ENCODE assay signal across 10 cellular contexts in the genomic region with DNA sequence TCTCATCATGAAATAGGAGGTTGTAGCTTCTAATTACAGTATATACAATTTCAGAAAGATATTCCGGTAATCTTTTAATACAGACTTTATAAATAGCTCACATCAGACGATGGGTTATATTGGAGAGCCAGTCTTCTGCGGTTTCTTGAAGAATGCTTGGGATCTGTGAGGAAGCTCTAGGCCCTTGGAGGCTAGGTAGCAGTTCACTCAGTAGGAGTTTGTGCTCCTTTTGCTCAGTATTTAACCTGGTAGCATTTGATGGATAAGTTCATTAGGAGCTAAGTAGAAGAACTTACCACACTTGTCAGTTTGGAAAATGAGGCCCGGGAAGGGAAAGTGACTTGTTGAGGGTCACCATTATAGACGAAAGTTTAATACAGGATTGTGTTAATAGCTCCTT. TPM values are rescaled to one million over a fixed set of nuclear protein-coding genes. Genes with fewer than 3 reads are reported as not detected.
DNase-seq lines count a peak whose midpoint lies in the region; ATAC-seq and TF ChIP-seq lines count a peak whose summit lies in the region.
"Had no signal": no experiment of that assay in that cellular context is flagged by ENCODE, and none has a peak within 500 bp of the region (broad histone marks: within the 10 kb centered on the region; RNA-seq: fewer than 3 reads in every experiment).

No MANE protein-coding gene starts in this region.

- no peaks in the 10 kb centered on the region for H3K9me3 Mint-ChIP-seq in activated T-cell treated with anti-CD3 and anti-CD28 coated beads, Interleukin-2, amount 50 U/mL, for 4 hours
- H3K9me3 Mint-ChIP-seq: activated naive CD4-positive, alpha-beta T cell treated with anti-CD3 and anti-CD28 coated beads, Interleukin-2, amount 50 U/mL, for 72 hours had no signal

- no peak for TF ChIP-seq RAD21 in liver (IDR thresholded peaks at IDR 0.05)

- no peaks in the 10 kb centered on the region for H3K27me3 Mint-ChIP-seq in activated T-cell treated with anti-CD3 and anti-CD28 coated beads, Interleukin-2, amount 50 U/mL, for 4 hours (ENCODE audit: low read depth)

- peak overlapping the region; percentile 80 for H3K4me3 Mint-ChIP-seq in activated T-cell treated with anti-CD3 and anti-CD28 coated beads, Interleukin-2, amount 50 U/mL, for 4 hours

- H3K27ac ChIP-seq in body of pancreas: peak overlapping the region; percentile 20 to 100 (median 99)
- peak overlapping the region; percentile 6 to 52 for H3K27ac ChIP-seq in liver (ENCODE audit: low read depth in 1 of 2, low read length in 2 of 2)
- H3K27ac ChIP-seq in transverse colon: peak overlapping the region; percentile 97 to 99 (median 99)
- H3K27ac ChIP-seq: C4-2B had no signal

- peaks cover 45% of the 10 kb centered on the region for H3K4me1 Mint-ChIP-seq in activated T-cell treated with anti-CD3 and anti-CD28 coated beads, Interleukin-2, amount 50 U/mL, for 4 hours (ENCODE audit: low read depth)

- WGBS in body of pancreas, 2 donors: 29 to 34% methylated on average over 5 of the region's 5 CpGs
- WGBS in liver: 79% methylated on average over 5 of the region's 5 CpGs
- 64 to 72% methylated on average over 4 to 5 of the region's 5 CpGs for WGBS in transverse colon (ENCODE audit: low coverage in 1 of 2), 2 donors

- peak overlapping the region in 1 of 2 donors; percentile 86 for H3K4me3 ChIP-seq in body of pancreas
- H3K4me3 ChIP-seq in liver (ENCODE audit: low read depth in 1 of 3, low read length in 3 of 3): peak overlapping the region in 2 of 3 donors; percentile 68 to 99
- peak overlapping the region in 2 of 4 donors; percentile 91 to 99 for H3K4me3 ChIP-seq in transverse colon

- ATAC-seq in activated T-cell treated with anti-CD3 and anti-CD28 coated beads, Interleukin-2, amount 50 U/mL, for 4 hours: no peak
- ATAC-seq in body of pancreas (no peak), GM18870 (IDR thresholded peaks at IDR 0.05; ENCODE audit: unreplicated experiment) (no peak)
- ATAC-seq: activated naive CD4-positive, alpha-beta T cell treated with anti-CD3 and anti-CD28 coated beads, Interleukin-2, amount 50 U/mL, for 72 hours had no signal

- peak overlapping the region; percentile 93 to 95 for H3K9ac ChIP-seq in liver (ENCODE audit: low read depth in 1 of 2, low read length in 2 of 2)

- TF ChIP-seq EP300 in transverse colon (IDR thresholded peaks at IDR 0.05; ENCODE audit: low read depth): no peak

- TF ChIP-seq CTCF in body of pancreas (IDR thresholded peaks at IDR 0.05) (no peak), liver (IDR thresholded peaks at IDR 0.05; ENCODE audit: low read depth, low read length, missing input control) (no peak), transverse colon (IDR thresholded peaks at IDR 0.05) (no peak)

- H3K9me3 ChIP-seq in body of pancreas (no peaks in the 10 kb centered on the region), liver (ENCODE audit: control insufficient read depth in 4 of 4, low read length in 3 of 4) (no peaks in the 10 kb centered on the region), transverse colon (no peaks in the 10 kb centered on the region)

- no peaks in the 10 kb centered on the region for H3K36me3 Mint-ChIP-seq in activated T-cell treated with anti-CD3 and anti-CD28 coated beads, Interleukin-2, amount 50 U/mL, for 4 hours (ENCODE audit: insufficient read depth)

- in situ Hi-C loops in transverse colon (cut with MboI; ENCODE audit: low pct_ligation_motif_present in 1 of 4, low pct_unique_long_range_greater_than_20kb in 1 of 4, low sequenced_read_pairs in 3 of 4): loop anchor here in 3 of 4 donors (25.0 kb wide), 2 partner anchors 270 to 295 kb away; no protein-coding TSS in a partner anchor

- DNase-seq in activated T-cell treated with anti-CD3 and anti-CD28 coated beads, Interleukin-2, amount 50 U/mL, for 4 hours: no peak
- no peak for DNase-seq in activated T-cell treated with anti-CD3 and anti-CD28 coated beads, Interleukin-2, amount 50 U/mL, for 1 hour
- DNase-seq in body of pancreas (no peak), transverse colon (no peak), NCI-H146 treated with DMSO at 0.1 percent for 48 hours (lab: John Stamatoyannopoulos, UW; ENCODE audit: unreplicated experiment) (no peak)
- DNase-seq in activated CD8-positive, alpha-beta memory T cell treated with anti-CD3 and anti-CD28 coated beads, Interleukin-2, amount 50 U/mL, for 4 hours: no peak

- H3K4me1 ChIP-seq in body of pancreas (peaks cover 54% of the 10 kb centered on the region), liver (ENCODE audit: control insufficient read depth in 4 of 4, insufficient read depth in 4 of 4, low read length in 3 of 4) (peaks cover 11 to 34% (median 21%) of the 10 kb centered on the region in 4 donors), transverse colon (peaks cover 4 to 58% (median 38%) of the 10 kb centered on the region in 4 donors)

- no peaks in the 10 kb centered on the region for H3K36me3 ChIP-seq in body of pancreas (replicated peaks in 1 of 2; ENCODE audit: insufficient read depth in 1 of 2, low read depth in 2 of 2)
- H3K36me3 ChIP-seq in liver (ENCODE audit: control insufficient read depth in 4 of 4, insufficient read depth in 3 of 4, low read depth in 1 of 4, low read length in 3 of 4): peaks cover 0 to 2% (median 0%) of the 10 kb centered on the region in 4 donors
- no peaks in the 10 kb centered on the region for H3K36me3 ChIP-seq in transverse colon

- TF ChIP-seq POLR2A in body of pancreas (IDR thresholded peaks at IDR 0.05) (no peak), transverse colon (IDR thresholded peaks at IDR 0.05) (no peak)

- intact Hi-C loops in body of pancreas (cut with DNase I) (no loop called here), transverse colon (cut with DNase I; ENCODE audit: low total_unique reads) (no loop called here)

- H3K27me3 ChIP-seq in body of pancreas (no peaks in the 10 kb centered on the region), liver (ENCODE audit: control insufficient read depth in 4 of 4, insufficient read depth in 4 of 4, low read length in 3 of 4) (no peaks in the 10 kb centered on the region), transverse colon (no peaks in the 10 kb centered on the region)

TF ChIP-seq in liver, 16 proteins besides CTCF, POLR2A, EP300 and RAD21:
- TF ChIP-seq TAF1 (conservative IDR thresholded peaks at IDR 0.05): no peak
- TF ChIP-seq GABPA (IDR thresholded peaks at IDR 0.05 in 1 of 2, conservative IDR thresholded peaks at IDR 0.05 in 1 of 2): no peak
- no peak for TF ChIP-seq RXRA (IDR thresholded peaks at IDR 0.05)
- TF ChIP-seq, protein P1, sequence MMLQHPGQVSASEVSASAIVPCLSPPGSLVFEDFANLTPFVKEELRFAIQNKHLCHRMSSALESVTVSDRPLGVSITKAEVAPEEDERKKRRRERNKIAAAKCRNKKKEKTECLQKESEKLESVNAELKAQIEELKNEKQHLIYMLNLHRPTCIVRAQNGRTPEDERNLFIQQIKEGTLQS (IDR thresholded peaks at IDR 0.05): no peak
- no peak for TF ChIP-seq HNF4G (IDR thresholded peaks at IDR 0.05)
- TF ChIP-seq FOXA2 (IDR thresholded peaks at IDR 0.05): no peak

RNA-seq across cellular contexts. Expression of a gene that starts 2.8 kb away (rescaled TPM):
- total RNA-seq in activated T-cell treated with anti-CD3 and anti-CD28 coated beads, Interleukin-2, amount 50 U/mL, for 4 hours: 10 to 100 TPM; 20.3 to 23.9 (median 21.2) TPM
- total RNA-seq in body of pancreas (10 to 100 TPM; 64.3 to 86.0 TPM), liver (10 to 100 TPM; 36.4 to 74.2 TPM), transverse colon (10 to 100 TPM; 28.5 to 85.7 (median 44.5) TPM)
- 10 to 100 TPM; 23.3 to 29.4 TPM for polyA plus RNA-seq in liver

Comparison
In these comparisons a context has a peak if more than half of its experiments do, and no peak if none do; other contexts are left out.
1. H3K27ac ChIP-seq: peak in every context shown above with its lines; median percentile 99 in body of pancreas; 99 in transverse colon; 29 in liver.